Comparison of ENCODE assay signal across 9 cellular contexts in genomic region chr5:176414704-176415103, GRCh38. TPM values are rescaled to one million over a fixed set of nuclear protein-coding genes. Genes with fewer than 3 reads are reported as not detected.
DNase-seq lines count a peak whose midpoint lies in the region; ATAC-seq and TF ChIP-seq lines count a peak whose summit lies in the region.
"Had no signal": no experiment of that assay in that cellular context is flagged by ENCODE, and none has a peak within 500 bp of the region (broad histone marks: within the 10 kb centered on the region; RNA-seq: fewer than 3 reads in every experiment).

No MANE protein-coding gene starts in this region.

- peak overlapping the region; percentile 98 for H3K4me3 ChIP-seq in ACC112 (ENCODE audit: low read depth, low read length)

- no peak for TF ChIP-seq CTCF in HFFc6 (IDR thresholded peaks at IDR 0.05)
- TF ChIP-seq CTCF in brain (conservative IDR thresholded peaks at IDR 0.05), result no peak

- peaks cover 26% of the 10 kb centered on the region for H3K79me2 ChIP-seq in ACC112 (ENCODE audit: control insufficient read depth, insufficient read depth, low read length, unreplicated experiment)

- no peaks in the 10 kb centered on the region for H3K27me3 ChIP-seq in ACC112 (ENCODE audit: insufficient read depth, low read length)

- POLR2A ChIA-PET in naive thymus-derived CD8-positive, alpha-beta T cell (lab: Charles Lee), result interaction anchor here (0.8 to 5.5 kb wide), 3 partner anchors 33 to 123 kb away, joined by 4 to 60 read pairs (median 9); partner anchors contain the start of genes ARL10, FAF2 and RNF44

- no peak overlapping the region for H3K27ac ChIP-seq in ACC112 (ENCODE audit: low read depth, low read length)

- H3K4me1 ChIP-seq in ACC112 (ENCODE audit: control insufficient read depth, insufficient read depth, low read length, unreplicated experiment), result peaks cover 37% of the 10 kb centered on the region

- H3K36me3 ChIP-seq in ACC112 (ENCODE audit: insufficient read depth, low read length), result peaks cover 5% of the 10 kb centered on the region; the same call in 1 of the 2 replicates

- H3K9me3 Mint-ChIP-seq in HFFc6 (no peaks in the 10 kb centered on the region), brain (peaks cover 0 to 3% (median 0%) of the 10 kb centered on the region in 5 experiments)
- H3K9me3 Mint-ChIP-seq in naive thymus-derived CD8-positive, alpha-beta T cell, result no peaks in the 10 kb centered on the region

- no peak for ATAC-seq in naive thymus-derived CD8-positive, alpha-beta T cell
- ATAC-seq in HG03521 (IDR thresholded peaks at IDR 0.05; ENCODE audit: unreplicated experiment), result no peak
- no peak for ATAC-seq in GM18907 (IDR thresholded peaks at IDR 0.05; ENCODE audit: unreplicated experiment)
- ATAC-seq: left lobe of liver had no signal

- H3K27ac Mint-ChIP-seq in HFFc6, result peak overlapping the region; percentile 84
- H3K27ac Mint-ChIP-seq in brain, result peak overlapping the region in 4 of 5 experiments; percentile 50 to 80 (median 53)
- H3K27ac Mint-ChIP-seq in naive thymus-derived CD8-positive, alpha-beta T cell, result peak overlapping the region; percentile 71 to 92 (median 85)

- H3K4me1 Mint-ChIP-seq in HFFc6 (ENCODE audit: low read depth) (peaks cover 59% of the 10 kb centered on the region), brain (peaks cover 48% of the 10 kb centered on the region)
- peaks cover 31 to 59% (median 49%) of the 10 kb centered on the region in 4 donors for H3K4me1 Mint-ChIP-seq in naive thymus-derived CD8-positive, alpha-beta T cell

- peaks cover 20% of the 10 kb centered on the region for H3K36me3 Mint-ChIP-seq in HFFc6 (ENCODE audit: low read depth)
- peaks cover 13% of the 10 kb centered on the region for H3K36me3 Mint-ChIP-seq in brain
- peaks cover 0 to 17% (median 2%) of the 10 kb centered on the region in 3 donors for H3K36me3 Mint-ChIP-seq in naive thymus-derived CD8-positive, alpha-beta T cell

- H3K4me3 Mint-ChIP-seq in HFFc6, result peak overlapping the region; percentile 94
- peak overlapping the region; percentile 81 to 91 (median 86) for H3K4me3 Mint-ChIP-seq in brain
- peak overlapping the region; percentile 66 to 88 (median 80) for H3K4me3 Mint-ChIP-seq in naive thymus-derived CD8-positive, alpha-beta T cell

- H3K27me3 Mint-ChIP-seq in HFFc6 (ENCODE audit: insufficient read depth) (peaks cover 6% of the 10 kb centered on the region), brain (peaks cover 7% of the 10 kb centered on the region)
- no peaks in the 10 kb centered on the region for H3K27me3 Mint-ChIP-seq in naive thymus-derived CD8-positive, alpha-beta T cell

- no peak overlapping the region for H2AFZ ChIP-seq in ACC112 (ENCODE audit: low read length, unreplicated experiment)

- no peak for DNase-seq in HFFc6
- DNase-seq in naive thymus-derived CD8-positive, alpha-beta T cell, result no peak
- DNase-seq in activated effector memory CD4-positive, alpha-beta T cell treated with Interleukin-2 at 50 U/mL for 16 hours, result no peak
- DNase-seq in NCI-H1417 treated with DMSO at 0.1 percent for 48 hours (lab: John Stamatoyannopoulos, UW), result no peak

RNA-seq across cellular contexts. Expression of gene CLTB, which starts 1.6 kb away (rescaled TPM):
- 100 to 1,000 TPM; 178 to 226 (median 202) TPM for total RNA-seq in HFFc6 (2021; fragmentation: NEBNext Ultra II Directional; extraction: Animal tissue kit (Norgen Biotek cat#: 25700))
- polyA plus RNA-seq in brain (ENCODE audit: insufficient read depth, low read depth, low replicate concordance), result 141 TPM
- total RNA-seq in naive thymus-derived CD8-positive, alpha-beta T cell, result 10 to 100 TPM; 34.4 to 36.1 TPM
- 10 to 100 TPM; 69.2 to 82.7 (median 73.5) TPM for polyA plus RNA-seq in naive thymus-derived CD8-positive, alpha-beta T cell

RNA-seq across cellular contexts. Expression of gene HIGD2A, which starts 26.2 kb away (rescaled TPM):
- 100 to 1,000 TPM in 4 of 6 experiments, 10 to 100 TPM in 2; 90.4 to 109 (median 105) TPM for total RNA-seq in HFFc6 (2021; fragmentation: NEBNext Ultra II Directional; extraction: Animal tissue kit (Norgen Biotek cat#: 25700))
- polyA plus RNA-seq in brain (ENCODE audit: insufficient read depth, low read depth, low replicate concordance), result 221 TPM
- 10 to 100 TPM; 75.3 to 79.3 TPM for total RNA-seq in naive thymus-derived CD8-positive, alpha-beta T cell
- 100 to 1,000 TPM; 209 to 280 (median 250) TPM for polyA plus RNA-seq in naive thymus-derived CD8-positive, alpha-beta T cell

RNA-seq across cellular contexts. Expression of gene NOP16, which starts 26.3 kb away (rescaled TPM):
- 10 to 100 TPM; 27.8 to 48.7 (median 33.2) TPM for total RNA-seq in HFFc6 (2021; fragmentation: NEBNext Ultra II Directional; extraction: Animal tissue kit (Norgen Biotek cat#: 25700))
- polyA plus RNA-seq in brain (ENCODE audit: insufficient read depth, low read depth, low replicate concordance), result 13.1 TPM
- 10 to 100 TPM; 21.0 to 21.8 TPM for total RNA-seq in naive thymus-derived CD8-positive, alpha-beta T cell
- 10 to 100 TPM; 19.1 to 40.5 (median 22.8) TPM for polyA plus RNA-seq in naive thymus-derived CD8-positive, alpha-beta T cell

RNA-seq across cellular contexts. Expression of gene FAF2, which starts 33.5 kb away (rescaled TPM):
- 10 to 100 TPM; 43.4 to 53.1 (median 49.3) TPM for total RNA-seq in HFFc6 (2021; fragmentation: NEBNext Ultra II Directional; extraction: Animal tissue kit (Norgen Biotek cat#: 25700))
- 24.8 TPM for polyA plus RNA-seq in brain (ENCODE audit: insufficient read depth, low read depth, low replicate concordance)
- total RNA-seq in naive thymus-derived CD8-positive, alpha-beta T cell, result 10 to 100 TPM; 34.7 to 37.8 TPM
- 10 to 100 TPM in 2 of 3 donors, 1 to 10 TPM in 1; 9.5 to 12.0 (median 11.4) TPM for polyA plus RNA-seq in naive thymus-derived CD8-positive, alpha-beta T cell

RNA-seq across cellular contexts. Expression of gene ARL10, which starts 49.4 kb away (rescaled TPM):
- 1 to 10 TPM; 6.6 to 8.9 (median 8.0) TPM for total RNA-seq in HFFc6 (2021; fragmentation: NEBNext Ultra II Directional; extraction: Animal tissue kit (Norgen Biotek cat#: 25700))
- 2.6 TPM for polyA plus RNA-seq in brain (ENCODE audit: insufficient read depth, low read depth, low replicate concordance)
- total RNA-seq in naive thymus-derived CD8-positive, alpha-beta T cell, result 10 to 100 TPM; 12.7 to 15.0 TPM
- polyA plus RNA-seq in naive thymus-derived CD8-positive, alpha-beta T cell, result 1 to 10 TPM; 1.2 to 1.7 (median 1.3) TPM

Comparison
In these comparisons a context has a peak if more than half of its experiments do, and no peak if none do; other contexts are left out.
1. RNA of gene CLTB, which starts 1.6 kb away (total RNA-seq): 178 to 226 TPM in HFFc6; 34.4 to 36.1 TPM in naive thymus-derived CD8-positive, alpha-beta T cell; every median in the first group is over 4 times any median in the second.
2. Peak in every context shown above with its lines, with median percentiles within 50 percentile points of each other: H3K27ac Mint-ChIP-seq and H3K4me3 Mint-ChIP-seq.